10 cellular contexts compared by ENCODE assay signal in the genomic region with DNA sequence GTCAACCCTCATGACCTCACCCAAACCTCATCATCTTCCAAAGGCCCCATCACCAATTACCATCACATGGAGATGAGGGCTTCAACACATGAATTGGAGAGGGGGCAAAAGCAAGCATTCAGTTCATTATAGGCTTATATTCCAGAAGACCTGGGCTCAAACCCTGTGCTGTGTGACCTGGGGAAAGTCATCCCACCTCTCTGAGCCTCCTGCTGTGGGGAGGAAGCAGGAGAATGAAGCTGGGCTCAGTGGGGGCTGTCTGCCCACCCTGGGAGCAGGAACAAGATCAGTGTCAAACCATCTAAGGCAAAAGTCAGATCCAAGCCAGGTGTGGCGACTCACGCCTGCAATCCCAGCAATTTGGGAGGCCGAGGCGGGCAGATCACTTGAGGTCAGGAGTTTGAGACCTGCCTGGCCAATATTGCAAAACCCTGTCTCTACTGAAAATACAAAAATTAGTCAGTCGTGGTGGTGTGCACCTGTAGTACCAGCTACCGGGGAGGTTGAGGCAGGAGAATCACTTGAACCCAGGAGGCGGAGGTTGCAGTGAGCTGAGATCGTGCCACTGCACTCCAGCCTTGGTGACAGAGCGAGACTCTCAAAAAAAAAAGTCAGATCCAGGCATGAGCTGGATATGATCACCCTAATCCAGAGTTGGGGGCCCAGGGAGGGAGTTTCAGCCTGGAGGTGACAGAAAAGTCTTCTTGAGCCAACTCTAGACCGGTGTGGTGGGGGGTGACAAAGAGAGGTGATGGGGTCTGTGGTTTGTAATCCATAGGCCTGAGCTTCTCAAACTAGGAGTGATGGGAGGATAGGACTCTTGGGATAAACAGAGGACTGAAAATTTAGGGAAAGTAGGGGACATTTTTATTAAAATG. TPM values are rescaled to one million over a fixed set of nuclear protein-coding genes. Genes with fewer than 3 reads are reported as not detected.
DNase-seq lines count a peak whose midpoint lies in the region; ATAC-seq and TF ChIP-seq lines count a peak whose summit lies in the region.
"Had no signal": no experiment of that assay in that cellular context is flagged by ENCODE, and none has a peak within 500 bp of the region (broad histone marks: within the 10 kb centered on the region; RNA-seq: fewer than 3 reads in every experiment).

No MANE protein-coding gene starts in this region.

- no peak for TF ChIP-seq EP300 in esophagus muscularis mucosa (IDR thresholded peaks at IDR 0.05)

- TF ChIP-seq POLR2A in esophagus muscularis mucosa (IDR thresholded peaks at IDR 0.05; ENCODE audit: low read depth): no peak

- no peaks in the 10 kb centered on the region for H3K9me3 Mint-ChIP-seq in Calu3 (ENCODE audit: low read depth, unreplicated experiment)
- no peaks in the 10 kb centered on the region for H3K9me3 Mint-ChIP-seq in T-cell

- H3K27me3 Mint-ChIP-seq in Calu3 (ENCODE audit: unreplicated experiment) (no peaks in the 10 kb centered on the region), T-cell (no peaks in the 10 kb centered on the region)

- H3K9me3 ChIP-seq in esophagus muscularis mucosa: peaks cover 0 to 5% (median 0%) of the 10 kb centered on the region in 4 donors
- no peaks in the 10 kb centered on the region for H3K9me3 ChIP-seq in skeletal muscle satellite cell (replicated peaks; ENCODE audit: low read length)
- H3K9me3 ChIP-seq in WERI-Rb-1 (ENCODE audit: severe bottlenecking): no peaks in the 10 kb centered on the region
- H3K9me3 ChIP-seq: pancreas had no signal

- H3K27ac ChIP-seq in esophagus muscularis mucosa (replicated peaks in 1 of 4) (peak overlapping the region; percentile 97 to 100 (median 100)), WERI-Rb-1 (no peak overlapping the region)

- ATAC-seq in T-cell (replicated peaks in 1 of 4) (no peak), HG02885 (IDR thresholded peaks at IDR 0.05; ENCODE audit: poor library complexity, unreplicated experiment) (no peak), HG03432 (IDR thresholded peaks at IDR 0.05; ENCODE audit: unreplicated experiment) (no peak), HG02623 (IDR thresholded peaks at IDR 0.05; ENCODE audit: unreplicated experiment) (no peak)
- ATAC-seq: pancreas had no signal

- H3K4me3 Mint-ChIP-seq in Calu3 (ENCODE audit: low read depth, unreplicated experiment) (no peak overlapping the region), T-cell (peak overlapping the region; percentile 75 to 95 (median 86))

- H3K27ac Mint-ChIP-seq in Calu3 (ENCODE audit: unreplicated experiment): peak overlapping the region; percentile 66
- H3K27ac Mint-ChIP-seq in T-cell: peak overlapping the region; percentile 93 to 95

- H3K4me1 ChIP-seq in esophagus muscularis mucosa (peaks cover 42 to 86% (median 82%) of the 10 kb centered on the region in 4 donors), skeletal muscle satellite cell (ENCODE audit: control insufficient read depth, insufficient read depth, low read length) (peaks cover 25% of the 10 kb centered on the region)

- H3K4me3 ChIP-seq in esophagus muscularis mucosa (peak overlapping the region in 1 of 4 donors; percentile 73), skeletal muscle satellite cell (ENCODE audit: low read length) (no peak overlapping the region), WERI-Rb-1 (ENCODE audit: low read depth, low read length) (no peak overlapping the region)

- peak overlapping the region; percentile 99 for H3K9ac ChIP-seq in skeletal muscle satellite cell (ENCODE audit: low read depth, low read length)

- TF ChIP-seq CTCF in Calu3 (IDR thresholded peaks at IDR 0.05; ENCODE audit: unreplicated experiment) (no peak), esophagus muscularis mucosa (IDR thresholded peaks at IDR 0.05) (no peak), WERI-Rb-1 (IDR thresholded peaks at IDR 0.05; ENCODE audit: low read depth, low read length) (no peak)

- H3K27me3 ChIP-seq in esophagus muscularis mucosa: peaks cover 0 to 5% (median 0%) of the 10 kb centered on the region in 4 donors
- no peaks in the 10 kb centered on the region for H3K27me3 ChIP-seq in skeletal muscle satellite cell (ENCODE audit: control insufficient read depth, insufficient read depth, low read length)
- no peaks in the 10 kb centered on the region for H3K27me3 ChIP-seq in WERI-Rb-1 (ENCODE audit: insufficient read depth, low read depth, severe bottlenecking)
- H3K27me3 ChIP-seq: pancreas had no signal

- H3K4me1 Mint-ChIP-seq in Calu3 (ENCODE audit: low read depth, unreplicated experiment) (peaks cover 16% of the 10 kb centered on the region), T-cell (peaks cover 62 to 67% (median 65%) of the 10 kb centered on the region in 3 donors)

- DNase-seq in Calu3 (no peak), T-cell (no peak), esophagus muscularis mucosa (ENCODE audit: extremely low spot score) (no peak), WERI-Rb-1 (no peak)
- DNase-seq: NCI-H524 had no signal

- 85% methylated on average over 10 of the region's 10 CpGs for WGBS in esophagus muscularis mucosa

- intact Hi-C loops in Calu3 (cut with micrococcal nuclease; ENCODE audit: unreplicated experiment): no loop called here
- intact Hi-C loops in esophagus muscularis mucosa (cut with DNase I): no loop called here

- H3K4me2 ChIP-seq in skeletal muscle satellite cell (ENCODE audit: low read length): peak overlapping the region; percentile 94

- H3K36me3 ChIP-seq in esophagus muscularis mucosa: peaks cover 0 to 4% (median 0%) of the 10 kb centered on the region in 4 donors
- peaks cover 34% of the 10 kb centered on the region for H3K36me3 ChIP-seq in skeletal muscle satellite cell (ENCODE audit: insufficient read depth, low read length)
- peaks cover 2% of the 10 kb centered on the region; the same call in 1 of the 2 replicates for H3K36me3 ChIP-seq in WERI-Rb-1
- H3K36me3 ChIP-seq: pancreas had no signal

- no TSS peak for BruUV-seq in Calu3 (replicated peaks; lab: Mats Ljungman, UMichigan)

- POLR2A ChIA-PET in T-cell (lab: Charles Lee): interaction anchor here in 1 of 2 donors (0.6 to 0.7 kb wide), 2 partner anchors 10 to 69 kb away, joined by 3 read pairs; no protein-coding TSS in a partner anchor

- CTCF ChIA-PET in Calu3 (lab: Charles Lee): interaction anchor here (0.7 kb wide), 1 partner anchor 14 kb away, joined by 3 read pairs; no protein-coding TSS in a partner anchor
- CTCF ChIA-PET in T-cell (lab: Charles Lee): interaction anchor here (0.6 to 1.4 kb wide), 3 partner anchors 10 to 287 kb away, joined by 6 to 10 read pairs (median 9); no protein-coding TSS in a partner anchor

- H3K36me3 Mint-ChIP-seq in Calu3 (ENCODE audit: insufficient read depth, unreplicated experiment) (peaks cover 59% of the 10 kb centered on the region), T-cell (no peaks in the 10 kb centered on the region)

RNA-seq across cellular contexts. Expression of a gene that starts 1.6 kb away (rescaled TPM):
- total RNA-seq in Calu3 (2022): 219 and 224 TPM in 2 replicates
- total RNA-seq in T-cell: 100 to 1,000 TPM in 2 of 5 donors, 10 to 100 TPM in 3; 83.6 to 189 (median 99.5) TPM
- 100 to 1,000 TPM; 378 to 445 (median 414) TPM for total RNA-seq in esophagus muscularis mucosa
- total RNA-seq in skeletal muscle satellite cell (2012; rRNA removed): 950 and 979 TPM in 2 replicates

RNA-seq across cellular contexts. Expression of a gene that starts 37.0 kb away (rescaled TPM):
- total RNA-seq in Calu3 (2022): 76.6 and 77.3 TPM in 2 replicates
- 10 to 100 TPM; 67.0 to 84.5 (median 71.7) TPM for total RNA-seq in T-cell
- 10 to 100 TPM; 37.9 to 56.4 (median 42.9) TPM for total RNA-seq in esophagus muscularis mucosa
- total RNA-seq in skeletal muscle satellite cell (2012; rRNA removed): 69.0 and 80.6 TPM in 2 replicates
